Comparison of ENCODE assay signal across 8 cellular contexts in the genomic region with DNA sequence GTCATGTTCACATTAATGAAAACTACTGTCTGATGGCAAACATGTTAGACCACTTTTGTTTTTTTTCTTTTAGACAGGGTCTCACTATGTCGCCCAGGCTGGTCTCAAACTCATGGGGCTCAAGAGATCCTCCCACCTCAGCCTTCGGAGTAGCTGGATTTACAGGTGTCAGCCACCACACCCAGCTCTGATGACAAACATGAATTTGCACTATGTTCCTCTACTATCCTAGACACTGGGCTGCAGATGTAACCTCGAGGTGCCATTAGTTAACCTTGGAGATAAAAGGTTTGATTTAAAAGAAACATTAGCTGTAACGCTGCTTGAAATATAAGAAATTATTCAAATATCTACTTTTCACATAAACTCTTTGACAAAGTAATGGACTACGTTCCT. TPM values are rescaled to one million over a fixed set of nuclear protein-coding genes. Genes with fewer than 3 reads are reported as not detected.
DNase-seq lines count a peak whose midpoint lies in the region; ATAC-seq and TF ChIP-seq lines count a peak whose summit lies in the region.

No MANE protein-coding gene starts in this region.

- peak overlapping the region in 4 of 5 experiments; percentile 36 to 95 (median 72) for H3K27ac Mint-ChIP-seq in brain

- peak overlapping the region; percentile 64 for H3K4me2 ChIP-seq in parathyroid adenoma (ENCODE audit: low read length)

- ATAC-seq in GM18909 (IDR thresholded peaks at IDR 0.05; ENCODE audit: poor library complexity, unreplicated experiment) (peak; percentile 33), HG03097 (IDR thresholded peaks at IDR 0.05; ENCODE audit: low FRiP score, unreplicated experiment) (peak; percentile 20), omental fat pad (ENCODE audit: low FRiP score) (no peak)

- H3K4me1 Mint-ChIP-seq in brain: peaks cover 93% of the 10 kb centered on the region

- H3K9me3 Mint-ChIP-seq in brain: peaks cover 0 to 2% (median 0%) of the 10 kb centered on the region in 5 experiments

- H3K36me3 ChIP-seq in parathyroid adenoma (ENCODE audit: control insufficient read depth, insufficient read depth, low read length): no peaks in the 10 kb centered on the region

- TF ChIP-seq CTCF in brain (conservative IDR thresholded peaks at IDR 0.05): no peak
- no peak for TF ChIP-seq CTCF in parathyroid adenoma (IDR thresholded peaks at IDR 0.05)
- TF ChIP-seq CTCF in omental fat pad (IDR thresholded peaks at IDR 0.05): no peak

- peak overlapping the region; percentile 24 for H2AFZ ChIP-seq in parathyroid adenoma

- no peaks in the 10 kb centered on the region for H3K27me3 Mint-ChIP-seq in brain

- H3K4me3 Mint-ChIP-seq in brain: peak overlapping the region in 1 of 5 experiments; percentile 70

- no peak for DNase-seq in NCI-H526 treated with DMSO at 0.1 percent for 48 hours (lab: John Stamatoyannopoulos, UW)
- DNase-seq in AML-193 (lab: John Stamatoyannopoulos, UW): no peak
- DNase-seq in MV-4-11 (lab: John Stamatoyannopoulos, UW): no peak
- DNase-seq in omental fat pad (ENCODE audit: low spot score): no peak

- H3K79me2 ChIP-seq in parathyroid adenoma: peaks cover 48% of the 10 kb centered on the region

- peak overlapping the region; percentile 97 for H3K27ac ChIP-seq in parathyroid adenoma

- peaks cover 14% of the 10 kb centered on the region for H3K36me3 Mint-ChIP-seq in brain

- H3K4me1 ChIP-seq in parathyroid adenoma: peaks cover 28% of the 10 kb centered on the region

- H3K9ac ChIP-seq in parathyroid adenoma: no peak overlapping the region

- peak overlapping the region; percentile 38 for H3K4me3 ChIP-seq in parathyroid adenoma (ENCODE audit: low read depth, low read length)

- H3K27me3 ChIP-seq in parathyroid adenoma (ENCODE audit: control insufficient read depth, insufficient read depth, low read length): no peaks in the 10 kb centered on the region

- H3K9me3 ChIP-seq in parathyroid adenoma (ENCODE audit: control insufficient read depth, low read length): no peaks in the 10 kb centered on the region

RNA-seq across cellular contexts. Expression of a gene that starts 8.1 kb away (rescaled TPM):
- polyA plus RNA-seq in brain (ENCODE audit: insufficient read depth, low read depth, low replicate concordance): 17.2 TPM
- total RNA-seq in omental fat pad: 10 to 100 TPM; 20.7 to 45.0 (median 35.2) TPM

RNA-seq across cellular contexts. Expression of a gene that starts 52.6 kb away (rescaled TPM):
- 66.9 TPM for polyA plus RNA-seq in brain (ENCODE audit: insufficient read depth, low read depth, low replicate concordance)
- total RNA-seq in omental fat pad: 10 to 100 TPM; 11.4 to 65.6 (median 22.2) TPM
